12 cellular contexts compared by ENCODE assay signal in the genomic region with DNA sequence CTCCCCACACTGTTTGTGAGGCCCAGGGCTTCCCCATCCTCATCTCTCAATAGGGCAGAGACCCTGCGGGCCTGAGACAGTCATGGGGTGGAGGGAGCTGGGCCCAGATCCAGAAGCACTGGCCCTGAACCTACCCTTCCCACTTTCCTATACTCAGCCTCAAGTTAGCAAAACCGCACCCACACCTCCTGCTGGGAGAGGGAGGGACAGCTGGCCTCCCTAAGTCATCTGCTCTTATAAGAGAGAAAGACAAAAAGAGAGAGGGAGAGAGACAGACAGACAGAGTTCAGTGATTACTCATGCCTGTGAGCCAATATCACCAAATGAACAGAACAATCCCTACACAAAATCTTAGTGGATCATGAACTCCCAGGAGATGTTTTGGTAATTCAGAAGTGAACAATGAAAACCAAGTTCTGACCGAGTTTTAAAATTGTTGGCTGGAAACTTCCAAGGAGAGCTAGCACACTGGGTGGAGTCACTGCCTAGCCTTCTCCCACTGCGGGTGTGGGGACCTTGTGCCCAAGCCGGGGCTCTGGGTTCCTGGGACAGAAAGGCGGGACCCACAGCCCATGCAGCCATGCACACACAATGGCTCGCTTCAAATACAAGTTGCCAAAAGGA.
DNase-seq lines count a peak whose midpoint lies in the region; ATAC-seq and TF ChIP-seq lines count a peak whose summit lies in the region.
"Had no signal": no experiment of that assay in that cellular context is flagged by ENCODE, and none has a peak within 500 bp of the region (broad histone marks: within the 10 kb centered on the region; RNA-seq: fewer than 3 reads in every experiment).

No MANE protein-coding gene starts in this region.

- H3K4me1 ChIP-seq in BE2C: no peaks in the 10 kb centered on the region
- H3K4me1 ChIP-seq: pancreas, uterus had no signal

- CTCF ChIA-PET in AG04450 (lab: Charles Lee): interaction anchor here (1.2 kb wide), 2 partner anchors 9 to 137 kb away, joined by 3 read pairs; no protein-coding TSS in a partner anchor

- peaks cover 0 to 27% (median 0%) of the 10 kb centered on the region in 4 donors for H3K4me1 Mint-ChIP-seq in naive thymus-derived CD8-positive, alpha-beta T cell

- peaks cover 0 to 4% (median 0%) of the 10 kb centered on the region in 9 donors for H3K9me3 Mint-ChIP-seq in naive thymus-derived CD8-positive, alpha-beta T cell

- no peak overlapping the region for H3K27ac Mint-ChIP-seq in naive thymus-derived CD8-positive, alpha-beta T cell
- H3K27ac Mint-ChIP-seq: IgD-negative memory B cell had no signal

- in situ Hi-C loops in KBM-7 (cut with MboI; ENCODE audit: low pct_unique_long_range_greater_than_20kb, low sequenced_read_pairs): no loop called here

- POLR2A ChIA-PET in AG04450 (lab: Yijun Ruan, JAX): no interaction called here
- POLR2A ChIA-PET in naive thymus-derived CD8-positive, alpha-beta T cell (lab: Charles Lee): no interaction called here

- H3K9me3 ChIP-seq in AG04450 (ENCODE audit: control insufficient read depth, insufficient read depth, low read length) (no peaks in the 10 kb centered on the region; the same call in 1 of the 2 replicates), BE2C (no peaks in the 10 kb centered on the region)
- H3K9me3 ChIP-seq: pancreas, uterus had no signal

- TF ChIP-seq CTCF in AG04450 (IDR thresholded peaks at IDR 0.05; ENCODE audit: low read depth, low read length) (peak; percentile 36), epithelial cell of esophagus (IDR thresholded peaks at IDR 0.05; ENCODE audit: insufficient read depth, low read depth, low read length, missing control alignments) (peak; percentile 22), BE2C (IDR thresholded peaks at IDR 0.05; ENCODE audit: low read depth, low read length) (no peak)

- H3K4me3 Mint-ChIP-seq in naive thymus-derived CD8-positive, alpha-beta T cell: no peak overlapping the region

- H3K27me3 Mint-ChIP-seq in naive thymus-derived CD8-positive, alpha-beta T cell: peaks cover 5 to 15% (median 12%) of the 10 kb centered on the region in 5 donors

- no peak overlapping the region for H3K27ac ChIP-seq in AG04450 (ENCODE audit: low read depth, low read length)
- H3K27ac ChIP-seq: pancreas, uterus had no signal

- H3K36me3 ChIP-seq in BE2C: no peaks in the 10 kb centered on the region
- H3K36me3 ChIP-seq: pancreas, uterus had no signal

- H3K27me3 ChIP-seq in AG04450 (ENCODE audit: control insufficient read depth, insufficient read depth, low read length): no peaks in the 10 kb centered on the region
- H3K27me3 ChIP-seq in BE2C: no peaks in the 10 kb centered on the region
- H3K27me3 ChIP-seq: pancreas, uterus had no signal

- DNase-seq in AG04450 (ENCODE audit: low read depth, low spot score): no peak
- peak; percentile 59 for DNase-seq in M059J (ENCODE audit: low read depth)
- peak; percentile 39 for DNase-seq in epithelial cell of esophagus (ENCODE audit: low read depth)
- DNase-seq in kidney glomerular epithelial cell (lab: John Stamatoyannopoulos, UW): peak; percentile 44
- DNase-seq in KBM-7: no peak
- no peak for DNase-seq in naive thymus-derived CD8-positive, alpha-beta T cell
- no peak for DNase-seq in BE2C
- DNase-seq: pancreas, uterus had no signal

- no peak for ATAC-seq in HG03039 (IDR thresholded peaks at IDR 0.05; ENCODE audit: unreplicated experiment)
- ATAC-seq in naive thymus-derived CD8-positive, alpha-beta T cell: no peak

- H3K36me3 Mint-ChIP-seq in naive thymus-derived CD8-positive, alpha-beta T cell: no peaks in the 10 kb centered on the region
- H3K36me3 Mint-ChIP-seq: IgD-negative memory B cell had no signal

- H3K4me3 ChIP-seq in AG04450 (ENCODE audit: low read depth, low read length) (no peak overlapping the region), epithelial cell of esophagus (ENCODE audit: low read length) (no peak overlapping the region), BE2C (ENCODE audit: low read depth, low read length) (no peak overlapping the region)
- H3K4me3 ChIP-seq: coronary artery, pancreas, uterus had no signal

Comparison
In these comparisons a context has a peak if more than half of its experiments do, and no peak if none do; other contexts are left out.
1. DNase-seq: peak in M059J (single experiment), epithelial cell of esophagus (single experiment) and kidney glomerular epithelial cell (single experiment); none in AG04450 (single experiment), KBM-7 (single experiment), naive thymus-derived CD8-positive, alpha-beta T cell (0 of 10) and BE2C (single experiment).